In the genomic region with DNA sequence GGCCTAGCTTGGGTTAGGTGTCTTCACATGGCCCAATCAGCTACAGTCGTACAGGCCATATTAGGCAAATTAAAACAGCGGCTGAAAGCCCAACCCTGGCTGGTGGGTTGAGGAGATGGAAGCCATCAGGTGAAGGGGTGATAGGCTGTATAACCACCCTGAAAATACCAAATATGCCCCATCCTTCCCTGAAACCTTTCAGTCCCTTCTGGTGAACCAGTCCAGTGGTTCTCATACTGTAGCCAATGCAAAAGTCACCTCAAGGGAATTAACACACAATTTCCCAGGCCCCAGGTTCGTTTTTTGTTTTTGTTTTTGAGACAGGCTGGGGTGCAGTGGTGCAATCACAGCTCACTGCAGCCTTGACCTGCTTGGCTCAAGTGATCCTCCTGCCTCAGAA, we compare ENCODE assay signal across 20 cellular contexts.
DNase-seq lines count a peak whose midpoint lies in the region; ATAC-seq, FAIRE-seq and TF ChIP-seq lines count a peak whose summit lies in the region.
"Had no signal": no experiment of that assay in that cellular context is flagged by ENCODE, and none has a peak within 500 bp of the region (broad histone marks: within the 10 kb centered on the region; RNA-seq: fewer than 3 reads in every experiment).

No MANE protein-coding gene starts in this region.

- no peak for TF ChIP-seq CTCF in GM10266 (IDR thresholded peaks at IDR 0.05; ENCODE audit: control insufficient read depth, insufficient read depth, low read depth, missing control alignments)

- FAIRE-seq in GM18507 (lab: Jason Lieb, UNC) = peak; percentile 24
- FAIRE-seq: A204.1, astrocyte, D721Med, H1 had no signal

- DNase-seq in GM18507 (ENCODE audit: extremely low spot score, insufficient read length, low read depth) (no peak), DMS114 treated with DMSO at 0.1 percent for 48 hours (lab: John Stamatoyannopoulos, UW; ENCODE audit: unreplicated experiment) (no peak), NCI-H510A (lab: John Stamatoyannopoulos, UW) (no peak), GM10266 (ENCODE audit: extremely low spot score) (no peak)
- no peak for DNase-seq in stimulated activated CD4-positive, alpha-beta T cell treated with anti-CD3 and anti-CD28 coated beads, Interleukin-1b, Interleukin-23, amount 100 ng/mL, for 48 hours
- DNase-seq: activated CD8-positive, alpha-beta T cell treated with anti-CD3 and anti-CD28 coated beads for 36 hours; activated T-cell treated with anti-CD3 and anti-CD28 coated beads, Interleukin-2, amount 50 U/mL, for 24 hours; effector memory CD8-positive, alpha-beta T cell; glutamatergic neuron; NCI-H1092; NCI-H526; Right ventricle myocardium superior; testis had no signal

- peak; percentile 90 for ATAC-seq in GM21360 (IDR thresholded peaks at IDR 0.05; ENCODE audit: unreplicated experiment)
- ATAC-seq in HG02763 (IDR thresholded peaks at IDR 0.05; ENCODE audit: unreplicated experiment) = peak; percentile 92
- ATAC-seq in HG03442 (IDR thresholded peaks at IDR 0.05; ENCODE audit: unreplicated experiment) = peak; percentile 79
- ATAC-seq: activated CD8-positive, alpha-beta T cell treated with anti-CD3 and anti-CD28 coated beads for 36 hours; effector memory CD8-positive, alpha-beta T cell had no signal
